Comparison of ENCODE assay signal across 8 cellular contexts in genomic region chr3:114809668-114810413, GRCh38.
DNase-seq lines count a peak whose midpoint lies in the region; ATAC-seq, FAIRE-seq and TF ChIP-seq lines count a peak whose summit lies in the region.

No MANE protein-coding gene starts in this region.

- no peak overlapping the region for H3K9ac ChIP-seq in astrocyte (ENCODE audit: low read length)

- no peaks in the 10 kb centered on the region for H3K27me3 ChIP-seq in astrocyte (ENCODE audit: insufficient read depth, low read length)
- H3K27me3 ChIP-seq in thyroid gland = no peaks in the 10 kb centered on the region
- H3K27me3 ChIP-seq in gastrocnemius medialis = no peaks in the 10 kb centered on the region

- DNase-seq in activated naive CD4-positive, alpha-beta T cell treated with anti-CD3 and anti-CD28 coated beads, Interleukin-2, amount 50 U/mL, for 72 hours (ENCODE audit: low spot score in 2 of 2) = no peak
- DNase-seq in activated naive CD4-positive, alpha-beta T cell treated with Interleukin-2 at 50 U/mL for 16 hours = no peak
- DNase-seq in astrocyte (ENCODE audit: low read depth) = peak; percentile 8
- peak; percentile 30 to 38 for DNase-seq in thyroid gland
- DNase-seq in medulla oblongata (ENCODE audit: extremely low spot score) = no peak
- DNase-seq in gastrocnemius medialis = no peak
- no peak for DNase-seq in SKM-1 (lab: John Stamatoyannopoulos, UW; ENCODE audit: unreplicated experiment)

- no peak overlapping the region for H3K4me2 ChIP-seq in astrocyte (ENCODE audit: low read length)

- ATAC-seq in activated naive CD4-positive, alpha-beta T cell treated with anti-CD3 and anti-CD28 coated beads, Interleukin-2, amount 50 U/mL, for 72 hours = peak; percentile 56 to 73
- peak; percentile 99 for ATAC-seq in HG03039 (IDR thresholded peaks at IDR 0.05; ENCODE audit: unreplicated experiment)
- no peak for ATAC-seq in gastrocnemius medialis

- TF ChIP-seq CTCF in astrocyte (IDR thresholded peaks at IDR 0.05; ENCODE audit: insufficient read depth, low read depth, low read length) = no peak
- no peak for TF ChIP-seq CTCF in thyroid gland (IDR thresholded peaks at IDR 0.05)
- no peak for TF ChIP-seq CTCF in gastrocnemius medialis (IDR thresholded peaks at IDR 0.05 in 4 of 5, conservative IDR thresholded peaks at IDR 0.05 in 1 of 5)

- no peak for FAIRE-seq in astrocyte (lab: Jason Lieb, UNC)

- H2AFZ ChIP-seq in astrocyte (ENCODE audit: low read depth, low read length) = no peak overlapping the region

- peaks cover 4 to 9% of the 10 kb centered on the region in 2 donors for H3K9me3 Mint-ChIP-seq in activated naive CD4-positive, alpha-beta T cell treated with anti-CD3 and anti-CD28 coated beads, Interleukin-2, amount 50 U/mL, for 72 hours
- no peaks in the 10 kb centered on the region for H3K9me3 Mint-ChIP-seq in astrocyte (ENCODE audit: unreplicated experiment)

- no peaks in the 10 kb centered on the region for H3K79me2 ChIP-seq in astrocyte (ENCODE audit: insufficient read depth, low read length)

- no peaks in the 10 kb centered on the region for H3K27me3 Mint-ChIP-seq in astrocyte (ENCODE audit: low read depth, unreplicated experiment)

- H3K27ac ChIP-seq in astrocyte (ENCODE audit: low read depth, low read length) = no peak overlapping the region
- peak overlapping the region in 1 of 3 donors; percentile 5 for H3K27ac ChIP-seq in thyroid gland
- no peak overlapping the region for H3K27ac ChIP-seq in gastrocnemius medialis

- peak overlapping the region in 1 of 2 donors; percentile 59 for H3K27ac Mint-ChIP-seq in activated naive CD4-positive, alpha-beta T cell treated with anti-CD3 and anti-CD28 coated beads, Interleukin-2, amount 50 U/mL, for 72 hours
- H3K27ac Mint-ChIP-seq in astrocyte (ENCODE audit: unreplicated experiment) = no peak overlapping the region

- H3K4me1 Mint-ChIP-seq in astrocyte (ENCODE audit: low read depth, unreplicated experiment) = peaks cover 6% of the 10 kb centered on the region

- intact Hi-C loops in thyroid gland (cut with DNase I) (no loop called here), gastrocnemius medialis (cut with DNase I; ENCODE audit: low total_unique reads) (no loop called here)

- in situ Hi-C loops in gastrocnemius medialis (cut with MboI; ENCODE audit: low sequenced_read_pairs in 4 of 4) = no loop called here

- WGBS in thyroid gland, 2 donors = 28 to 43% methylated on average over 5 of the region's 5 CpGs

- H3K4me3 ChIP-seq in astrocyte (ENCODE audit: insufficient read depth, low read depth, low read length) = no peak overlapping the region
- peak overlapping the region in 1 of 3 donors; percentile 1 for H3K4me3 ChIP-seq in thyroid gland (replicated peaks in 1 of 3)
- no peak overlapping the region for H3K4me3 ChIP-seq in gastrocnemius medialis

- TF ChIP-seq POLR2A in thyroid gland (IDR thresholded peaks at IDR 0.05) = no peak
- TF ChIP-seq POLR2A in gastrocnemius medialis (IDR thresholded peaks at IDR 0.05) = no peak

- no peaks in the 10 kb centered on the region for H4K20me1 ChIP-seq in astrocyte (ENCODE audit: insufficient read depth, low read length)

- H3K4me3 Mint-ChIP-seq in astrocyte (ENCODE audit: unreplicated experiment) = no peak overlapping the region

- H3K4me1 ChIP-seq in astrocyte (ENCODE audit: insufficient read depth, low read length) (no peaks in the 10 kb centered on the region), thyroid gland (peaks cover 5 to 7% of the 10 kb centered on the region in 2 donors), gastrocnemius medialis (peaks cover 0 to 3% of the 10 kb centered on the region in 2 donors)

- H3K36me3 Mint-ChIP-seq in activated naive CD4-positive, alpha-beta T cell treated with anti-CD3 and anti-CD28 coated beads, Interleukin-2, amount 50 U/mL, for 72 hours = peaks cover 14 to 23% of the 10 kb centered on the region in 2 donors
- H3K36me3 Mint-ChIP-seq in astrocyte (ENCODE audit: low read depth, unreplicated experiment) = no peaks in the 10 kb centered on the region

- H3K9me3 ChIP-seq in astrocyte (ENCODE audit: insufficient read depth, low read depth, low read length) (no peaks in the 10 kb centered on the region), thyroid gland (no peaks in the 10 kb centered on the region), gastrocnemius medialis (no peaks in the 10 kb centered on the region)

- no peaks in the 10 kb centered on the region for H3K36me3 ChIP-seq in astrocyte (ENCODE audit: insufficient read depth, low read length)
- H3K36me3 ChIP-seq in thyroid gland = no peaks in the 10 kb centered on the region
- H3K36me3 ChIP-seq in gastrocnemius medialis = no peaks in the 10 kb centered on the region

Comparison
In these comparisons a context has a peak if more than half of its experiments do, and no peak if none do; other contexts are left out.
1. ATAC-seq: peak in activated naive CD4-positive, alpha-beta T cell treated with anti-CD3 and anti-CD28 coated beads, Interleukin-2, amount 50 U/mL, for 72 hours (2 of 2) and HG03039 (single experiment); none in gastrocnemius medialis (0 of 2).
2. DNase-seq: peak in astrocyte (single experiment) and thyroid gland (2 of 2); none in activated naive CD4-positive, alpha-beta T cell treated with anti-CD3 and anti-CD28 coated beads, Interleukin-2, amount 50 U/mL, for 72 hours (0 of 2), activated naive CD4-positive, alpha-beta T cell treated with Interleukin-2 at 50 U/mL for 16 hours (single experiment), medulla oblongata (single experiment), gastrocnemius medialis (0 of 2) and SKM-1 (single experiment).